In genomic region chr3:194961149-194961548, GRCh38 we compare ENCODE assay signal across 13 cellular contexts.
A peak's percentile ranks its signal among the peaks of the same experiment; 100 is the strongest.
DNase-seq lines count a peak whose midpoint lies in the region; ATAC-seq and TF ChIP-seq lines count a peak whose summit lies in the region.
"Had no signal": no experiment of that assay in that cellular context is flagged by ENCODE, and none has a peak within 500 bp of the region (broad histone marks: within the 10 kb centered on the region; RNA-seq: fewer than 3 reads in every experiment).

No MANE protein-coding gene starts in this region.

- H3F3A ChIP-seq in smooth muscle cell (ENCODE audit: low read depth), result no peaks in the 10 kb centered on the region

- H2AFZ ChIP-seq in smooth muscle cell (ENCODE audit: low read depth), result no peak overlapping the region

- H3K4me3 ChIP-seq in stomach, result no peak overlapping the region
- H3K4me3 ChIP-seq in smooth muscle cell, result no peak overlapping the region

- intact Hi-C loops in posterior vena cava (cut with DNase I) (no loop called here), stomach (cut with DNase I; ENCODE audit: low total_unique reads) (no loop called here), Right ventricle myocardium inferior (cut with DNase I) (no loop called here)

- H3K9me3 ChIP-seq in stomach, result no peaks in the 10 kb centered on the region
- no peaks in the 10 kb centered on the region for H3K9me3 ChIP-seq in smooth muscle cell (replicated peaks; ENCODE audit: low read depth)

- ATAC-seq in left lobe of liver (no peak), GM18907 (IDR thresholded peaks at IDR 0.05; ENCODE audit: unreplicated experiment) (no peak), Right ventricle myocardium inferior (no peak)

- H3K36me3 ChIP-seq in stomach (no peaks in the 10 kb centered on the region), smooth muscle cell (ENCODE audit: low read depth) (no peaks in the 10 kb centered on the region)

- no peaks in the 10 kb centered on the region for H3K79me2 ChIP-seq in smooth muscle cell (ENCODE audit: low read depth)

- TF ChIP-seq EP300 in stomach (IDR thresholded peaks at IDR 0.05), result no peak

- peak; percentile 22 for DNase-seq in left lobe of liver (ENCODE audit: low spot score)
- peak; percentile 64 for DNase-seq in posterior vena cava (ENCODE audit: low spot score)
- DNase-seq in stomach, result peak; percentile 8
- DNase-seq in smooth muscle cell (lab: John Stamatoyannopoulos, UW; ENCODE audit: unreplicated experiment), result no peak
- no peak for DNase-seq in Right ventricle myocardium inferior (ENCODE audit: missing footprints)
- DNase-seq in iPS-NIHi7 (ENCODE audit: extremely low spot score), result no peak
- DNase-seq: C1 segment of cervical spinal cord; Calu3; CD4-positive, alpha-beta T cell; DMS 273 treated with DMSO at 0.1 percent for 48 hours; GOT3; H9 had no signal

- no peak overlapping the region for H3K9ac ChIP-seq in smooth muscle cell (ENCODE audit: low read depth)

- 88 to 95% (median 90%) methylated on average over 8 to 11 of the region's 11 CpGs for WGBS in stomach, 5 donors
- 93% methylated on average over 11 of the region's 11 CpGs for WGBS in smooth muscle cell (ENCODE audit: low lambda C conversion rate)

- no peaks in the 10 kb centered on the region for H3K4me1 ChIP-seq in stomach
- H3K4me1 ChIP-seq in smooth muscle cell (ENCODE audit: low read depth), result no peaks in the 10 kb centered on the region

- no peaks in the 10 kb centered on the region for H3K27me3 ChIP-seq in stomach
- H3K27me3 ChIP-seq in smooth muscle cell (ENCODE audit: low read depth), result no peaks in the 10 kb centered on the region

- TF ChIP-seq CTCF in stomach (IDR thresholded peaks at IDR 0.05) (no peak), smooth muscle cell (IDR thresholded peaks at IDR 0.05; ENCODE audit: borderline replicate concordance, insufficient read depth, poor library complexity, severe bottlenecking) (no peak)

- no peak overlapping the region for H3K4me2 ChIP-seq in smooth muscle cell

- H3K27ac ChIP-seq in stomach (no peak overlapping the region), smooth muscle cell (ENCODE audit: low read depth) (no peak overlapping the region)

- TF ChIP-seq POLR2A in stomach (IDR thresholded peaks at IDR 0.05), result no peak

- no peaks in the 10 kb centered on the region for H4K20me1 ChIP-seq in smooth muscle cell (ENCODE audit: low read depth)

Comparison
In these comparisons a context has a peak if more than half of its experiments do, and no peak if none do; other contexts are left out.
1. DNase-seq: peak in left lobe of liver (single experiment), posterior vena cava (single experiment) and stomach (single experiment); none in smooth muscle cell (single experiment), Right ventricle myocardium inferior (single experiment) and iPS-NIHi7 (single experiment).